Comparison of ENCODE assay signal across 9 cellular contexts in genomic region chr22:39306456-39307361, GRCh38. TPM values are rescaled to one million over a fixed set of nuclear protein-coding genes. Genes with fewer than 3 reads are reported as not detected.
DNase-seq lines count a peak whose midpoint lies in the region; ATAC-seq and TF ChIP-seq lines count a peak whose summit lies in the region.
"Had no signal": no experiment of that assay in that cellular context is flagged by ENCODE, and none has a peak within 500 bp of the region (broad histone marks: within the 10 kb centered on the region; RNA-seq: fewer than 3 reads in every experiment).

No MANE protein-coding gene starts in this region.

- 58 to 66% (median 60%) methylated on average over 14 of the region's 14 CpGs for WGBS in psoas muscle, 3 donors

- no peak overlapping the region for H3K27ac ChIP-seq in psoas muscle

- no peak for DNase-seq in AG10803 (ENCODE audit: low read depth)
- no peak for DNase-seq in HFF-Myc (ENCODE audit: extremely low read depth, low read depth)
- DNase-seq in activated CD4-positive, alpha-beta T cell treated with anti-CD3 and anti-CD28 coated beads, Interleukin-2, amount 50 U/mL, for 4 hours = peak; percentile 44 to 50
- no peak for DNase-seq in epithelial cell of proximal tubule (ENCODE audit: low read depth)
- no peak for DNase-seq in psoas muscle
- DNase-seq in NCI-H2107 (lab: John Stamatoyannopoulos, UW) = no peak

- no peak overlapping the region for H3K4me3 ChIP-seq in AG10803 (ENCODE audit: low read length)
- no peak overlapping the region for H3K4me3 ChIP-seq in HFF-Myc (replicated peaks; ENCODE audit: low read depth, low read length)
- no peak overlapping the region for H3K4me3 ChIP-seq in epithelial cell of proximal tubule (ENCODE audit: low read depth, low read length)
- no peak overlapping the region for H3K4me3 ChIP-seq in psoas muscle
- H3K4me3 ChIP-seq: skin epidermis had no signal

- ATAC-seq in psoas muscle (peak in 1 of 4 donors; percentile 46), GM18520 (IDR thresholded peaks at IDR 0.05; ENCODE audit: unreplicated experiment) (no peak), GM19324 (IDR thresholded peaks at IDR 0.05; ENCODE audit: low FRiP score, unreplicated experiment) (no peak)

- intact Hi-C loops in psoas muscle (cut with DNase I) = loop anchor here (5.0 kb wide), 2 partner anchors 59 to 74 kb away; no protein-coding TSS in a partner anchor

- H3K4me1 ChIP-seq in psoas muscle = peaks cover 11% of the 10 kb centered on the region

- H3K9me3 ChIP-seq in psoas muscle = no peaks in the 10 kb centered on the region

- H3K27me3 ChIP-seq in psoas muscle (ENCODE audit: insufficient read depth in 3 of 3, low read length in 2 of 3) = no peaks in the 10 kb centered on the region

- TF ChIP-seq CTCF in AG10803 (conservative IDR thresholded peaks at IDR 0.05; ENCODE audit: low read length) (peak; percentile 19), HFF-Myc (IDR thresholded peaks at IDR 0.05; ENCODE audit: low read depth, low read length, missing control alignments) (peak; percentile 41), epithelial cell of proximal tubule (conservative IDR thresholded peaks at IDR 0.05; ENCODE audit: low read depth, low read length) (peak; percentile 52), psoas muscle (IDR thresholded peaks at IDR 0.05) (peak; percentile 23)

- H3K36me3 ChIP-seq in psoas muscle (ENCODE audit: insufficient read depth in 1 of 2, low read depth in 1 of 2) = peaks cover 0 to 3% of the 10 kb centered on the region in 2 donors

RNA-seq across cellular contexts. Expression of gene RPL3, which starts 12.7 kb away (rescaled TPM):
- 1,634 and 2,001 TPM in 2 replicates for total RNA-seq in epithelial cell of proximal tubule
- 100 to 1,000 TPM; 266 to 539 (median 329) TPM for total RNA-seq in psoas muscle
- polyA plus RNA-seq in psoas muscle = 1,000 to 10,000 TPM in 1 of 3 donors, 100 to 1,000 TPM in 2; 470 to 1,471 (median 727) TPM

RNA-seq across cellular contexts. Expression of gene SYNGR1, which starts 43.1 kb away (rescaled TPM):
- 4.7 TPM in 2 replicates for total RNA-seq in epithelial cell of proximal tubule
- 10 to 100 TPM; 15.3 to 20.4 (median 16.0) TPM for total RNA-seq in psoas muscle
- 10 to 100 TPM; 28.5 to 39.9 (median 37.1) TPM for polyA plus RNA-seq in psoas muscle

Comparison
In these comparisons a context has a peak if more than half of its experiments do, and no peak if none do; other contexts are left out.
1. DNase-seq: peak in activated CD4-positive, alpha-beta T cell treated with anti-CD3 and anti-CD28 coated beads, Interleukin-2, amount 50 U/mL, for 4 hours (2 of 2); none in AG10803 (single experiment), HFF-Myc (single experiment), epithelial cell of proximal tubule (single experiment), psoas muscle (0 of 2) and NCI-H2107 (single experiment).
2. Peak in every context shown above with its lines, with median percentiles within 50 percentile points of each other: CTCF ChIP-seq.